23 cellular contexts compared by ENCODE assay signal in the genomic region with DNA sequence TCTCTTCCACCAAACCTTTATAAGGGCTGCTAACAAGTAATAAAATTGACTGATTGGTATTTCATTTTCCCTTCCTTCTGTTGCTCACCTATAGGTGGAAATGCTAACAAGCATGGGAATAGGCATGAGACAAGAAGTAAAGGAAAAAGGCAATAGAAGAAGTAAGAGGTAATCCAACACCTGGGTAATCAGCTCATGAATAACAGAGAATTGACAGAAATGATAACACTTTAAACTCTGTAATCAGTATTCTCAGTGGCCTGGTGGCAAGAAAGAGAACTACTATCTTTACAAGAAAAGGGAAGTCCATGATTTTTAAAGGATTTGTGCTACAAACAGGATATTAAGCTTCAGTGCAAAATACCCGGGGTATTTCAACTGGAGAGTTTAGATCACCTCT.
"Had no signal": no experiment of that assay in that cellular context is flagged by ENCODE, and none has a peak within 500 bp of the region (broad histone marks: within the 10 kb centered on the region; RNA-seq: fewer than 3 reads in every experiment).

No MANE protein-coding gene starts in this region.

- H3K4me1 ChIP-seq: ascending aorta, gastroesophageal sphincter, heart right ventricle, pancreas, right lobe of liver, stomach had no signal

- H3K4me3 Mint-ChIP-seq: central memory CD8-positive, alpha-beta T cell; immature natural killer cell; memory B cell; naive thymus-derived CD4-positive, alpha-beta T cell had no signal

- H3K9me3 Mint-ChIP-seq: central memory CD8-positive, alpha-beta T cell had no signal

- H3K9me3 ChIP-seq: ascending aorta, gastroesophageal sphincter, heart right ventricle, neutrophil, pancreas, right lobe of liver, stomach had no signal

- H3K36me3 Mint-ChIP-seq: immature natural killer cell; memory B cell; naive thymus-derived CD4-positive, alpha-beta T cell had no signal

- H3K27me3 Mint-ChIP-seq: central memory CD8-positive, alpha-beta T cell; memory B cell; naive thymus-derived CD4-positive, alpha-beta T cell had no signal

- H3K27me3 ChIP-seq: ascending aorta, gastroesophageal sphincter, heart right ventricle, neutrophil, pancreas, right lobe of liver, stomach had no signal

- H3K27ac ChIP-seq: ascending aorta, coronary artery, gastroesophageal sphincter, heart right ventricle, neutrophil, pancreas, right lobe of liver, stomach, VCaP had no signal

- H3K4me1 Mint-ChIP-seq: central memory CD8-positive, alpha-beta T cell; immature natural killer cell; memory B cell; naive thymus-derived CD4-positive, alpha-beta T cell had no signal

- ATAC-seq: esophagus mucosa; gastroesophageal sphincter; heart right ventricle; naive thymus-derived CD4-positive, alpha-beta T cell; pancreas; right lobe of liver had no signal

- H3K4me3 ChIP-seq: ascending aorta, coronary artery, gastroesophageal sphincter, heart right ventricle, pancreas, right lobe of liver, stomach had no signal

- H3K27ac Mint-ChIP-seq: immature natural killer cell; memory B cell; naive thymus-derived CD4-positive, alpha-beta T cell had no signal

- DNase-seq: activated CD4-positive, alpha-beta T cell treated with anti-CD3 and anti-CD28 coated beads, Interleukin-2, amount 50 U/mL, for 1 hour; activated CD4-positive, CD25-positive, alpha-beta regulatory T cell treated with anti-CD3 and anti-CD28 coated beads, Interleukin-2, amount 50 U/mL, for 72 hours; activated CD8-positive, alpha-beta memory T cell treated with anti-CD3 and anti-CD28 coated beads, Interleukin-2, amount 50 U/mL, for 48 hours; activated effector memory CD4-positive, alpha-beta T cell treated with Interleukin-2 at 50 U/mL for 16 hours; activated naive CD4-positive, alpha-beta T cell treated with anti-CD3 and anti-CD28 coated beads, Interleukin-2, amount 50 U/mL, for 16 hours; activated T-cell treated with anti-CD3 and anti-CD28 coated beads, Interleukin-2, amount 50 U/mL, for 48 hours; heart right ventricle; immature natural killer cell; naive thymus-derived CD4-positive, alpha-beta T cell; pancreas; right lobe of liver; small intestine; stimulated activated CD4-positive, alpha-beta T cell treated with anti-CD3 and anti-CD28 coated beads, Interleukin-4, amount 100 ng/mL, for 1 hour; stomach; trophoblast cell had no signal

- H3K36me3 ChIP-seq: ascending aorta, gastroesophageal sphincter, heart right ventricle, neutrophil, pancreas, right lobe of liver, stomach had no signal
